Comparison of ENCODE assay signal across 18 cellular contexts in the genomic region with DNA sequence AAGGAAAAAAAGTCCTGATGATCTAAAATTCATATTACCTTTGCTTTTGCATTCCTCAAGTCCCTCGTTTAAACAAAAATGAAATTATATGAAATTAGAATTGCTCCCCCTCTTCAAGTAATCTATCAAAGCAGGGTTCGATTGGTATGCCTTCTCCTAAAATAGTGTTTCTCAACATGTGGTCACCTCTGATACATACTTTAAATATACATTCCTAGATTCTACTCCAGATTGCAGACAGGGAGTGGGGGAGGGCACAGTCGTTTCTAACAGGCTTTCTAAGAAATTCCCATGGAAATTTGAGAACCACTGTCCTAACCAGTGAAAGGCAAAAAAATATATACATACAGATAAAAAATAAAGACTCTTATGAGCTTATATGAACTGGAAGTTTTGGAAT. TPM values are rescaled to one million over a fixed set of nuclear protein-coding genes. Genes with fewer than 3 reads are reported as not detected.
"Had no signal": no experiment of that assay in that cellular context is flagged by ENCODE, and none has a peak within 500 bp of the region (broad histone marks: within the 10 kb centered on the region; RNA-seq: fewer than 3 reads in every experiment).

No MANE protein-coding gene starts in this region.

- DNase-seq: activated CD4-positive, alpha-beta T cell treated with anti-CD3 and anti-CD28 coated beads for 48 hours; activated CD8-positive, alpha-beta memory T cell treated with anti-CD3 and anti-CD28 coated beads, Interleukin-2, amount 50 U/mL, for 4 hours; activated CD8-positive, alpha-beta T cell treated with anti-CD3 and anti-CD28 coated beads for 36 hours; activated effector memory CD4-positive, alpha-beta T cell treated with anti-CD3 and anti-CD28 coated beads, Interleukin-2, amount 50 U/mL, for 16 hours; activated T-cell treated with anti-CD3 and anti-CD28 coated beads, Interleukin-2, amount 50 U/mL, for 48 hours; endodermal cell; glutamatergic neuron; psoas muscle; right lobe of liver; stimulated activated naive CD8-positive, alpha-beta T cell treated with anti-CD3 and anti-CD28 coated beads, Interleukin-15, Interleukin-2, amounts not matched to agents 100 U/mL and 50 U/mL, for 24 hours; transverse colon had no signal

- H3K4me3 ChIP-seq: breast epithelium, neural progenitor cell, psoas muscle, right lobe of liver, transverse colon had no signal

- H2AFZ ChIP-seq: neural progenitor cell had no signal

- H3K4me2 ChIP-seq: neural progenitor cell had no signal

- ATAC-seq: activated CD8-positive, alpha-beta T cell treated with anti-CD3 and anti-CD28 coated beads for 36 hours; activated naive CD4-positive, alpha-beta T cell treated with anti-CD3 and anti-CD28 coated beads, Interleukin-2, amount 50 U/mL, for 72 hours; foreskin keratinocyte; psoas muscle; right lobe of liver; stimulated activated naive CD8-positive, alpha-beta T cell treated with anti-CD3 and anti-CD28 coated beads, Interleukin-15, Interleukin-2, amounts not matched to agents 100 U/mL and 50 U/mL, for 24 hours; WTC11 had no signal

- H3K36me3 ChIP-seq: breast epithelium, neural progenitor cell, right lobe of liver, transverse colon had no signal

- H3K4me1 ChIP-seq: breast epithelium, foreskin keratinocyte, neural progenitor cell, psoas muscle, right lobe of liver, transverse colon had no signal

- H3K27ac ChIP-seq: breast epithelium, foreskin keratinocyte, neural progenitor cell, psoas muscle, right lobe of liver, transverse colon had no signal

- H3K9me3 ChIP-seq: breast epithelium, psoas muscle, right lobe of liver, transverse colon had no signal

- H3K9ac ChIP-seq: neural progenitor cell had no signal

- H3K27me3 ChIP-seq: breast epithelium, neural progenitor cell, right lobe of liver, transverse colon had no signal

RNA-seq across cellular contexts. Expression of gene IRAG1, which starts 22.6 kb away (rescaled TPM):
- total RNA-seq: activated CD8-positive, alpha-beta T cell treated with anti-CD3 and anti-CD28 coated beads for 36 hours; activated naive CD4-positive, alpha-beta T cell treated with anti-CD3 and anti-CD28 coated beads, Interleukin-2, amount 50 U/mL, for 72 hours; epithelial cell of proximal tubule; T-helper 2 cell treated with Interferon-gamma antibody and Interleukin-4, amounts not matched to agents 100 ng/mL and 5 ng/mL, for 36 hours had no signal
